In genomic region chr21:36630485-36631206, GRCh38 we compare ENCODE assay signal across 8 cellular contexts.
DNase-seq lines count a peak whose midpoint lies in the region; TF ChIP-seq lines count a peak whose summit lies in the region.

No MANE protein-coding gene starts in this region.

- no peak overlapping the region for H2AFZ ChIP-seq in mammary epithelial cell (ENCODE audit: low read depth, low read length)

- H3K27me3 ChIP-seq in WERI-Rb-1 (ENCODE audit: insufficient read depth, low read depth, severe bottlenecking) (no peaks in the 10 kb centered on the region), mammary epithelial cell (ENCODE audit: insufficient read depth, low read length) (peaks cover 2% of the 10 kb centered on the region), liver (ENCODE audit: control insufficient read depth in 4 of 4, insufficient read depth in 4 of 4, low read length in 3 of 4) (no peaks in the 10 kb centered on the region)

- H3K4me3 ChIP-seq in WERI-Rb-1 (ENCODE audit: low read depth, low read length): no peak overlapping the region
- no peak overlapping the region for H3K4me3 ChIP-seq in mammary epithelial cell (replicated peaks in 1 of 3; ENCODE audit: insufficient read depth in 1 of 3, low read depth in 2 of 3, low read length in 3 of 3)
- H3K4me3 ChIP-seq in liver (ENCODE audit: low read depth in 1 of 3, low read length in 3 of 3): no peak overlapping the region

- no peaks in the 10 kb centered on the region for H3K36me3 ChIP-seq in WERI-Rb-1
- H3K36me3 ChIP-seq in mammary epithelial cell (ENCODE audit: insufficient read depth, low read length): no peaks in the 10 kb centered on the region
- no peaks in the 10 kb centered on the region for H3K36me3 ChIP-seq in liver (ENCODE audit: control insufficient read depth in 4 of 4, insufficient read depth in 3 of 4, low read depth in 1 of 4, low read length in 3 of 4)

- H4K20me1 ChIP-seq in mammary epithelial cell (ENCODE audit: insufficient read depth, low read length): no peaks in the 10 kb centered on the region

- 47% methylated on average over 16 of the region's 19 CpGs for WGBS in mammary epithelial cell (ENCODE audit: low coverage, missing lambda C conversion rate)
- 40% methylated on average over 19 of the region's 19 CpGs for WGBS in liver

- intact Hi-C loops in mammary epithelial cell (cut with micrococcal nuclease): loop anchor here (1.0 to 5.0 kb wide), 7 partner anchors 77 to 382 kb away; no protein-coding TSS in a partner anchor

- DNase-seq in NCI-H2107 (lab: John Stamatoyannopoulos, UW) (peak; percentile 38), NCI-H2107 treated with DMSO at 0.1 percent for 48 hours (lab: John Stamatoyannopoulos, UW; ENCODE audit: unreplicated experiment) (no peak), NCI-H146 (lab: John Stamatoyannopoulos, UW) (peak; percentile 49), WERI-Rb-1 (peak; percentile 84), mammary epithelial cell (peak; percentile 12), foreskin melanocyte (no peak)
- peak; percentile 21 to 25 for DNase-seq in stimulated activated CD8-positive, alpha-beta memory T cell treated with anti-CD3 and anti-CD28 coated beads, Interleukin-15, amount 100 ng/mL, for 48 hours (ENCODE audit: low read depth in 2 of 2)

- no peaks in the 10 kb centered on the region for H3K79me2 ChIP-seq in mammary epithelial cell (ENCODE audit: insufficient read depth, low read length)

- H3K9ac ChIP-seq in mammary epithelial cell (ENCODE audit: insufficient read depth, low read length) (no peak overlapping the region), liver (ENCODE audit: low read depth in 1 of 2, low read length in 2 of 2) (no peak overlapping the region)

- peaks cover 3% of the 10 kb centered on the region for H3K4me1 ChIP-seq in mammary epithelial cell (ENCODE audit: insufficient read depth, low read length)
- H3K4me1 ChIP-seq in liver (ENCODE audit: control insufficient read depth in 4 of 4, insufficient read depth in 4 of 4, low read length in 3 of 4): no peaks in the 10 kb centered on the region

- H3K27ac ChIP-seq in WERI-Rb-1 (no peak overlapping the region), mammary epithelial cell (ENCODE audit: insufficient read depth, low read depth, low read length) (no peak overlapping the region), liver (ENCODE audit: low read depth in 1 of 2, low read length in 2 of 2) (no peak overlapping the region)

- H3K9me3 ChIP-seq in WERI-Rb-1 (ENCODE audit: severe bottlenecking): no peaks in the 10 kb centered on the region
- H3K9me3 ChIP-seq in mammary epithelial cell (replicated peaks; ENCODE audit: insufficient read depth, low read length): no peaks in the 10 kb centered on the region
- no peaks in the 10 kb centered on the region for H3K9me3 ChIP-seq in liver (ENCODE audit: control insufficient read depth in 4 of 4, low read length in 3 of 4)

- H3K4me2 ChIP-seq in mammary epithelial cell (ENCODE audit: insufficient read depth, low read depth, low read length): no peak overlapping the region

- in situ Hi-C loops in mammary epithelial cell (cut with MboI; ENCODE audit: low sequenced_read_pairs in 2 of 2): loop anchor here (5.0 to 10.0 kb wide), 2 partner anchors 297 to 304 kb away; no protein-coding TSS in a partner anchor

- dilution Hi-C loops in mammary epithelial cell (cut with HindIII; ENCODE audit: low sequenced_read_pairs): no loop called here

- no TSS peak for BruUV-seq in mammary epithelial cell (replicated peaks; lab: Mats Ljungman, UMichigan)

- CTCF ChIA-PET in mammary epithelial cell (lab: Charles Lee; ENCODE audit: low non-redundant PET): interaction anchor here (0.6 to 0.7 kb wide), 4 partner anchors 141 to 287 kb away, joined by 3 read pairs; no protein-coding TSS in a partner anchor

- peak; percentile 66 to 83 for TF ChIP-seq RAD21 in liver (IDR thresholded peaks at IDR 0.05)

- peak; percentile 77 for TF ChIP-seq CTCF in WERI-Rb-1 (IDR thresholded peaks at IDR 0.05; ENCODE audit: low read depth, low read length)
- TF ChIP-seq CTCF in mammary epithelial cell (conservative IDR thresholded peaks at IDR 0.05 in 1 of 2, IDR thresholded peaks at IDR 0.05 in 1 of 2; ENCODE audit: extremely low read depth in 1 of 2, insufficient read depth in 1 of 2, low read depth in 1 of 2, low read length in 2 of 2): peak; percentile 67 to 74
- peak; percentile 59 for TF ChIP-seq CTCF in liver (IDR thresholded peaks at IDR 0.05; ENCODE audit: low read depth, low read length, missing input control)

TF ChIP-seq in liver, 16 proteins besides CTCF, POLR2A, EP300 and RAD21:
- TF ChIP-seq RXRA (IDR thresholded peaks at IDR 0.05) (peak in 1 of 2 donors; percentile 31), ATF3 (IDR thresholded peaks at IDR 0.05) (no peak)
TF ChIP-seq in liver: peak in this region for 1.

Comparison
In these comparisons a context has a peak if more than half of its experiments do, and no peak if none do; other contexts are left out.
1. DNase-seq: peak in NCI-H2107 (single experiment), NCI-H146 (single experiment), WERI-Rb-1 (single experiment), mammary epithelial cell (single experiment) and stimulated activated CD8-positive, alpha-beta memory T cell treated with anti-CD3 and anti-CD28 coated beads, Interleukin-15, amount 100 ng/mL, for 48 hours (2 of 2); none in NCI-H2107 treated with DMSO at 0.1 percent for 48 hours (single experiment) and foreskin melanocyte (single experiment).
2. Peak in every context shown above with its lines, with median percentiles within 50 percentile points of each other: CTCF ChIP-seq.